Comparison of ENCODE assay signal across 7 cellular contexts in genomic region chr2:15159751-15160177, GRCh38.
DNase-seq lines count a peak whose midpoint lies in the region; TF ChIP-seq lines count a peak whose summit lies in the region.

No MANE protein-coding gene starts in this region.

- CTCF ChIA-PET in OCI-LY7 (lab: Charles Lee; ENCODE audit: unreplicated experiment), result no interaction called here

- H2AFZ ChIP-seq in OCI-LY7 (ENCODE audit: low read length) (no peak overlapping the region), parathyroid adenoma (no peak overlapping the region)

- H3K79me2 ChIP-seq in OCI-LY7 (ENCODE audit: insufficient read depth, low read depth, low read length), result no peaks in the 10 kb centered on the region
- H3K79me2 ChIP-seq in parathyroid adenoma, result no peaks in the 10 kb centered on the region

- no peaks in the 10 kb centered on the region for H3K36me3 ChIP-seq in OCI-LY7 (ENCODE audit: insufficient read depth, low read length)
- H3K36me3 ChIP-seq in parathyroid adenoma (ENCODE audit: control insufficient read depth, insufficient read depth, low read length), result no peaks in the 10 kb centered on the region
- H3K36me3 ChIP-seq in vagina, result no peaks in the 10 kb centered on the region

- TF ChIP-seq CTCF in HL-60 (IDR thresholded peaks at IDR 0.05; ENCODE audit: insufficient read depth, low read length), result peak; percentile 59
- peak; percentile 86 for TF ChIP-seq CTCF in OCI-LY7 (conservative IDR thresholded peaks at IDR 0.05; ENCODE audit: low read length)
- peak; percentile 77 for TF ChIP-seq CTCF in epithelial cell of proximal tubule (conservative IDR thresholded peaks at IDR 0.05; ENCODE audit: low read depth, low read length)
- TF ChIP-seq CTCF in parathyroid adenoma (IDR thresholded peaks at IDR 0.05), result peak; percentile 29
- TF ChIP-seq CTCF in vagina (IDR thresholded peaks at IDR 0.05), result peak in 1 of 3 experiments; percentile 18

- H3K9me3 ChIP-seq in OCI-LY7 (ENCODE audit: low read length) (no peaks in the 10 kb centered on the region), parathyroid adenoma (ENCODE audit: control insufficient read depth, low read length) (no peaks in the 10 kb centered on the region), vagina (no peaks in the 10 kb centered on the region)

- DNase-seq in Daoy (ENCODE audit: low read depth) (peak; percentile 30), HL-60 (ENCODE audit: low read depth in 1 of 2, low spot score in 1 of 2) (peak; percentile 45 to 69), OCI-LY7 (ENCODE audit: low spot score) (peak; percentile 60), epithelial cell of proximal tubule (ENCODE audit: low read depth) (peak; percentile 13), NCI-H1048 (lab: John Stamatoyannopoulos, UW) (no peak), vagina (ENCODE audit: extremely low spot score in 2 of 2) (no peak)

- no peaks in the 10 kb centered on the region for H3K9me2 ChIP-seq in OCI-LY7 (ENCODE audit: insufficient read depth, low read length)

- intact Hi-C loops in OCI-LY7 (cut with micrococcal nuclease; ENCODE audit: unreplicated experiment) (loop anchor here (5.0 to 10.0 kb wide), 2 partner anchors 167 to 255 kb away; no protein-coding TSS in a partner anchor), vagina (cut with DNase I) (no loop called here)

- no TSS peak for BruUV-seq in OCI-LY7 (replicated peaks; lab: Mats Ljungman, UMichigan)

- no peak overlapping the region for H3K4me3 ChIP-seq in HL-60 (replicated peaks; ENCODE audit: insufficient read depth, low read length)
- H3K4me3 ChIP-seq in OCI-LY7 (ENCODE audit: low read depth, low read length, poor library complexity, severe bottlenecking), result no peak overlapping the region
- H3K4me3 ChIP-seq in epithelial cell of proximal tubule (ENCODE audit: low read depth, low read length), result no peak overlapping the region
- no peak overlapping the region for H3K4me3 ChIP-seq in parathyroid adenoma (ENCODE audit: low read depth, low read length)
- H3K4me3 ChIP-seq in vagina, result no peak overlapping the region

- no peak for TF ChIP-seq POLR2A in vagina (IDR thresholded peaks at IDR 0.05)

- H3K4me1 ChIP-seq in OCI-LY7 (ENCODE audit: insufficient read depth, low read length, poor library complexity, severe bottlenecking) (peaks cover 7% of the 10 kb centered on the region), parathyroid adenoma (no peaks in the 10 kb centered on the region), vagina (peaks cover 8% of the 10 kb centered on the region)

- H3K4me2 ChIP-seq in OCI-LY7 (ENCODE audit: low read length) (no peak overlapping the region), parathyroid adenoma (ENCODE audit: low read length) (no peak overlapping the region)

- H3K27me3 ChIP-seq in HL-60 (ENCODE audit: insufficient read depth, poor library complexity, severe bottlenecking), result no peaks in the 10 kb centered on the region
- H3K27me3 ChIP-seq in parathyroid adenoma (ENCODE audit: control insufficient read depth, insufficient read depth, low read length), result no peaks in the 10 kb centered on the region
- H3K27me3 ChIP-seq in vagina, result no peaks in the 10 kb centered on the region

- H4K20me1 ChIP-seq in OCI-LY7 (ENCODE audit: insufficient read depth, low read length), result no peaks in the 10 kb centered on the region

- POLR2A ChIA-PET in OCI-LY7 (lab: Charles Lee), result interaction anchor here (0.6 to 0.7 kb wide), 2 partner anchors 401 to 518 kb away, joined by 3 read pairs; no protein-coding TSS in a partner anchor

- H3K9ac ChIP-seq in parathyroid adenoma, result no peak overlapping the region

- H3K27ac ChIP-seq in HL-60 (replicated peaks), result no peak overlapping the region
- no peak overlapping the region for H3K27ac ChIP-seq in OCI-LY7 (ENCODE audit: low read depth, low read length, poor library complexity, severe bottlenecking)
- no peak overlapping the region for H3K27ac ChIP-seq in parathyroid adenoma
- H3K27ac ChIP-seq in vagina, result no peak overlapping the region

Comparison
In these comparisons a context has a peak if more than half of its experiments do, and no peak if none do; other contexts are left out.
1. DNase-seq: peak in Daoy (single experiment), HL-60 (2 of 2), OCI-LY7 (single experiment) and epithelial cell of proximal tubule (single experiment); none in NCI-H1048 (single experiment) and vagina (0 of 2).